Comparison of ENCODE assay signal across 8 cellular contexts in genomic region chr1:225919906-225920305, GRCh38. TPM values are rescaled to one million over a fixed set of nuclear protein-coding genes. Genes with fewer than 3 reads are reported as not detected.
DNase-seq lines count a peak whose midpoint lies in the region; ATAC-seq and TF ChIP-seq lines count a peak whose summit lies in the region.
"Had no signal": no experiment of that assay in that cellular context is flagged by ENCODE, and none has a peak within 500 bp of the region (broad histone marks: within the 10 kb centered on the region; RNA-seq: fewer than 3 reads in every experiment).

No MANE protein-coding gene starts in this region.

- in situ Hi-C loops in mammary epithelial cell (cut with MboI; ENCODE audit: low sequenced_read_pairs in 2 of 2): no loop called here

- no peaks in the 10 kb centered on the region for H3K9me3 ChIP-seq in mammary epithelial cell (replicated peaks; ENCODE audit: insufficient read depth, low read length)

- DNase-seq in ELR (ENCODE audit: low read depth) (peak; percentile 79), NCI-H226 (peak; percentile 44), mammary epithelial cell (peak; percentile 83), middle frontal gyrus (ENCODE audit: extremely low spot score, low spot score) (peak; percentile 82), OCI-M1 (lab: John Stamatoyannopoulos, UW) (no peak)

- H4K20me1 ChIP-seq in mammary epithelial cell (ENCODE audit: insufficient read depth, low read length): no peaks in the 10 kb centered on the region

- intact Hi-C loops in mammary epithelial cell (cut with micrococcal nuclease): loop anchor here (5.0 kb wide), 2 partner anchors 57 to 143 kb away; partner anchors contain the start of gene SRP9

- ATAC-seq in HG02798 (IDR thresholded peaks at IDR 0.05; ENCODE audit: poor library complexity, unreplicated experiment) (no peak), HG03342 (IDR thresholded peaks at IDR 0.05; ENCODE audit: unreplicated experiment) (no peak)

- H3K27ac ChIP-seq in mammary epithelial cell (ENCODE audit: insufficient read depth, low read depth, low read length): peak overlapping the region; percentile 28

- CTCF ChIA-PET in mammary epithelial cell (lab: Charles Lee; ENCODE audit: low non-redundant PET): no interaction called here

- 29% methylated on average over 5 of the region's 5 CpGs for WGBS in mammary epithelial cell (ENCODE audit: low coverage, missing lambda C conversion rate)

- peaks cover 74% of the 10 kb centered on the region for H3K4me1 ChIP-seq in mammary epithelial cell (ENCODE audit: insufficient read depth, low read length)

- TF ChIP-seq CTCF in mammary epithelial cell (conservative IDR thresholded peaks at IDR 0.05 in 1 of 2, IDR thresholded peaks at IDR 0.05 in 1 of 2; ENCODE audit: extremely low read depth in 1 of 2, insufficient read depth in 1 of 2, low read depth in 1 of 2, low read length in 2 of 2): no peak

- no peak overlapping the region for H3K4me3 ChIP-seq in mammary epithelial cell (replicated peaks in 1 of 3; ENCODE audit: insufficient read depth in 1 of 3, low read depth in 2 of 3, low read length in 3 of 3)

- no peak overlapping the region for H3K9ac ChIP-seq in mammary epithelial cell (ENCODE audit: insufficient read depth, low read length)

- TSS peak; percentile 20 for BruUV-seq in mammary epithelial cell (replicated peaks; lab: Mats Ljungman, UMichigan)

- H3K27me3 ChIP-seq in mammary epithelial cell (ENCODE audit: insufficient read depth, low read length): no peaks in the 10 kb centered on the region

- H3K79me2 ChIP-seq in mammary epithelial cell (ENCODE audit: insufficient read depth, low read length): peaks cover 20% of the 10 kb centered on the region

- H3K36me3 ChIP-seq in mammary epithelial cell (ENCODE audit: insufficient read depth, low read length): peaks cover 3% of the 10 kb centered on the region

- H3K4me2 ChIP-seq in mammary epithelial cell (ENCODE audit: insufficient read depth, low read depth, low read length): peak overlapping the region; percentile 34

- no peak overlapping the region for H2AFZ ChIP-seq in mammary epithelial cell (ENCODE audit: low read depth, low read length)

- dilution Hi-C loops in mammary epithelial cell (cut with HindIII; ENCODE audit: low sequenced_read_pairs): loop anchor here (5.0 kb wide), 4 partner anchors 38 to 103 kb away; partner anchors contain the start of genes SDE2 and TMEM63A

RNA-seq across cellular contexts. Expression of gene PYCR2, which starts 4.1 kb away (rescaled TPM):
- 10 to 100 TPM; 64.2 to 73.1 TPM for total RNA-seq in mammary epithelial cell
- polyA plus RNA-seq in mammary epithelial cell: 73.6 TPM
- 83.2 TPM for polyA minus RNA-seq in mammary epithelial cell

RNA-seq across cellular contexts. Expression of gene LEFTY2, which starts 21.1 kb away (rescaled TPM):
- total RNA-seq in mammary epithelial cell: not detected
- polyA plus RNA-seq in mammary epithelial cell: not detected
- not detected for polyA minus RNA-seq in mammary epithelial cell
- polyA plus RNA-seq: neural cell had no signal

RNA-seq across cellular contexts. Expression of gene LEFTY1, which starts 31.0 kb away (rescaled TPM):
- total RNA-seq in mammary epithelial cell: not detected
- not detected for polyA plus RNA-seq in mammary epithelial cell
- polyA minus RNA-seq in mammary epithelial cell: not detected

RNA-seq across cellular contexts. Expression of gene TMEM63A, which starts 37.7 kb away (rescaled TPM):
- total RNA-seq in mammary epithelial cell: 10 to 100 TPM; 25.2 to 37.3 TPM
- polyA plus RNA-seq in mammary epithelial cell: 17.7 TPM
- polyA minus RNA-seq in mammary epithelial cell: 20.1 TPM
- polyA plus RNA-seq: neural cell had no signal
